In genomic region chr11:9757809-9758675, GRCh38 we compare ENCODE assay signal across 1 cellular context.
A peak's percentile ranks its signal among the peaks of the same experiment; 100 is the strongest.
TF ChIP-seq lines count a peak whose summit lies in the region.

No MANE protein-coding gene starts in this region.

TF ChIP-seq in HepG2, 621 proteins besides CTCF, POLR2A, EP300 and RAD21 (continued from another document and continues in another):
- TF ChIP-seq ZXDC (CRISPR knock-in tag; IDR thresholded peaks at IDR 0.05) (0 out of 2 replicates have a peak, but pooled peaks have one; percentile 63), TRIM24 (CRISPR knock-in tag; IDR thresholded peaks at IDR 0.05) (no peak), SNAPC4 (CRISPR knock-in tag; IDR thresholded peaks at IDR 0.05) (no peak), ELK4 (CRISPR knock-in tag; IDR thresholded peaks at IDR 0.05; ENCODE audit: borderline replicate concordance) (no peak), ZNF576 (CRISPR knock-in tag; IDR thresholded peaks at IDR 0.05) (peak; percentile 57; the same call in 1 of the 2 replicates), PAWR (CRISPR knock-in tag; IDR thresholded peaks at IDR 0.05; ENCODE audit: borderline replicate concordance) (no peak), ATF1 (CRISPR knock-in tag; IDR thresholded peaks at IDR 0.05) (no peak), FLYWCH1 (CRISPR knock-in tag; IDR thresholded peaks at IDR 0.05) (no peak), ZSCAN9 (CRISPR knock-in tag; IDR thresholded peaks at IDR 0.05; ENCODE audit: borderline replicate concordance) (no peak; the same call in 1 of the 2 replicates), POLR2AphosphoS5 (IDR thresholded peaks at IDR 0.05; ENCODE audit: low read depth, low read length) (peak; percentile 83), ZMAT5 (CRISPR knock-in tag; IDR thresholded peaks at IDR 0.05; ENCODE audit: borderline replicate concordance, low read depth) (0 out of 2 replicates have a peak, but pooled peaks have one; percentile 78), TOPORS (CRISPR knock-in tag; IDR thresholded peaks at IDR 0.05) (peak; percentile 78), REXO4 (CRISPR knock-in tag; IDR thresholded peaks at IDR 0.05; ENCODE audit: borderline replicate concordance) (no peak), SNRNP70 (IDR thresholded peaks at IDR 0.05; ENCODE audit: low read depth, low read length) (no peak), ATM (IDR thresholded peaks at IDR 0.05; ENCODE audit: borderline replicate concordance) (no peak), ZNF619 (CRISPR knock-in tag; IDR thresholded peaks at IDR 0.05) (no peak), DPF2 (CRISPR knock-in tag; IDR thresholded peaks at IDR 0.05; ENCODE audit: borderline replicate concordance, low read depth) (no peak), MAZ (IDR thresholded peaks at IDR 0.05; ENCODE audit: borderline replicate concordance, low read depth, low read length) (peak; percentile 74), MAZ (CRISPR knock-in tag; IDR thresholded peaks at IDR 0.05; ENCODE audit: low read depth) (peak; percentile 49; the same call in 1 of the 2 replicates), HNF4A (CRISPR knock-in tag; IDR thresholded peaks at IDR 0.05) (no peak), TERF1 (CRISPR knock-in tag; IDR thresholded peaks at IDR 0.05) (no peak), ZNF546 (CRISPR knock-in tag; conservative IDR thresholded peaks at IDR 0.05) (no peak), CENPX (CRISPR knock-in tag; IDR thresholded peaks at IDR 0.05) (no peak), RFXAP (CRISPR knock-in tag; IDR thresholded peaks at IDR 0.05; ENCODE audit: borderline replicate concordance) (peak; percentile 27; the same call in 1 of the 2 replicates), BATF2 (CRISPR knock-in tag; IDR thresholded peaks at IDR 0.05) (no peak), PHF20 (CRISPR knock-in tag; IDR thresholded peaks at IDR 0.05) (peak; percentile 64), TFDP1 (CRISPR knock-in tag; IDR thresholded peaks at IDR 0.05; ENCODE audit: borderline replicate concordance) (peak; percentile 45), JUNB (CRISPR knock-in tag; IDR thresholded peaks at IDR 0.05; ENCODE audit: borderline replicate concordance) (no peak), SMC3 (IDR thresholded peaks at IDR 0.05; ENCODE audit: low read length) (no peak), SAP130 (CRISPR knock-in tag; IDR thresholded peaks at IDR 0.05; ENCODE audit: low read depth) (peak; percentile 66; the same call in 1 of the 2 replicates), MXI1 (IDR thresholded peaks at IDR 0.05; ENCODE audit: borderline replicate concordance, low read depth, low read length) (peak; percentile 75; the same call in 1 of the 3 replicates), ZBTB26 (CRISPR knock-in tag; IDR thresholded peaks at IDR 0.05; ENCODE audit: borderline replicate concordance) (no peak; the same call in 1 of the 2 replicates), ZNF749 (CRISPR knock-in tag; IDR thresholded peaks at IDR 0.05; ENCODE audit: borderline replicate concordance) (0 out of 2 replicates have a peak, but pooled peaks have one; percentile 55), THAP7 (CRISPR knock-in tag; IDR thresholded peaks at IDR 0.05) (no peak; the same call in 1 of the 2 replicates), USF2 (IDR thresholded peaks at IDR 0.05; ENCODE audit: low read depth, low read length) (no peak), USF2 (CRISPR knock-in tag; IDR thresholded peaks at IDR 0.05; ENCODE audit: borderline replicate concordance) (no peak), GABPA (IDR thresholded peaks at IDR 0.05; ENCODE audit: low read depth, low read length) (no peak), GABPA (CRISPR knock-in tag; IDR thresholded peaks at IDR 0.05; ENCODE audit: low read depth) (no peak), SIN3A (IDR thresholded peaks at IDR 0.05; ENCODE audit: borderline replicate concordance, low read depth, low read length) (no peak), TARDBP (CRISPR knock-in tag; IDR thresholded peaks at IDR 0.05) (0 out of 2 replicates have a peak, but pooled peaks have one; percentile 23), ZNF263 (CRISPR knock-in tag; IDR thresholded peaks at IDR 0.05) (no peak)
